Comparison of ENCODE assay signal across 8 cellular contexts in genomic region chr10:68212721-68213352, GRCh38. TPM values are rescaled to one million over a fixed set of nuclear protein-coding genes. Genes with fewer than 3 reads are reported as not detected.
DNase-seq lines count a peak whose midpoint lies in the region; ATAC-seq and TF ChIP-seq lines count a peak whose summit lies in the region.

No MANE protein-coding gene starts in this region.

- peak in 1 of 2 donors; percentile 48 for ATAC-seq in lower lobe of right lung
- no peak for ATAC-seq in HG03460 (IDR thresholded peaks at IDR 0.05; ENCODE audit: unreplicated experiment)
- ATAC-seq in HG03095 (IDR thresholded peaks at IDR 0.05; ENCODE audit: unreplicated experiment): no peak

- DNase-seq in NCI-H1436 (lab: John Stamatoyannopoulos, UW) (peak; percentile 29), NCI-H1436 treated with DMSO at 0.1 percent for 48 hours (lab: John Stamatoyannopoulos, UW) (no peak), LNCaP clone FGC (ENCODE audit: low read depth) (no peak), astrocyte of the hippocampus (ENCODE audit: low read depth, low spot score) (peak; percentile 57), lower lobe of right lung (no peak)
- DNase-seq in stimulated activated CD4-positive, alpha-beta T cell treated with anti-CD3 and anti-CD28 coated beads, Interleukin-2, amount 100 ng/mL, for 48 hours: no peak

- H3K27me3 ChIP-seq in lower lobe of right lung (ENCODE audit: low read depth): no peaks in the 10 kb centered on the region

- intact Hi-C loops in lower lobe of right lung (cut with DNase I): no loop called here

- TF ChIP-seq CTCF in LNCaP clone FGC (IDR thresholded peaks at IDR 0.05; ENCODE audit: control insufficient read depth, extremely low read depth, insufficient read depth) (peak; percentile 58), lower lobe of right lung (IDR thresholded peaks at IDR 0.05) (peak; percentile 49)

- no peaks in the 10 kb centered on the region for H3K4me1 ChIP-seq in lower lobe of right lung

- H3K36me3 ChIP-seq in lower lobe of right lung: no peaks in the 10 kb centered on the region

- no peak overlapping the region for H3K27ac ChIP-seq in lower lobe of right lung

- H3K4me3 ChIP-seq in LNCaP clone FGC (ENCODE audit: low read depth, low read length) (no peak overlapping the region), lower lobe of right lung (no peak overlapping the region)

- H3K9me3 ChIP-seq in lower lobe of right lung: no peaks in the 10 kb centered on the region

RNA-seq across cellular contexts. Expression of gene ATOH7, which starts 19.1 kb away (rescaled TPM):
- total RNA-seq in lower lobe of right lung: not detected

Comparison
In these comparisons a context has a peak if more than half of its experiments do, and no peak if none do; other contexts are left out.
1. DNase-seq: peak in NCI-H1436 (single experiment) and astrocyte of the hippocampus (single experiment); none in NCI-H1436 treated with DMSO at 0.1 percent for 48 hours (single experiment), LNCaP clone FGC (single experiment), lower lobe of right lung (single experiment) and stimulated activated CD4-positive, alpha-beta T cell treated with anti-CD3 and anti-CD28 coated beads, Interleukin-2, amount 100 ng/mL, for 48 hours (0 of 2).